Comparison of ENCODE assay signal across 12 cellular contexts in the genomic region with DNA sequence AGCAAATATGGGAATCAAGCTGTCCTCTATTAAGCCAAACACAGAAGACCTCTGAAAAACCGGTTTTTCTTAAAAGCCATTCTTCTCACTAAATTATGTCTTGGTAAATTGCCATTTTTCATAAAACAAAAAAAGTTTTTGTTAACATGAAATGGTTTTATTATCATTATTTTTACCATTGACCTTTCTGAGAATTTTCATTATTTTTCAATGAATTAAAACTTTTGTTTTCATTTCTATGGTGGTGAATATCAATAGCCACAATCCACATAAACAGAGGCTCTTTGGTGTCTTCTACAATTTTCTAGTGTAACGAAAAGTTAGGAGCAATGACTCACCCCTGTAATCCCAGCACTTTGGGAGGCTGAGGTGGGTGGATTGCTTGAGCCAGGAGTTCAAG. TPM values are rescaled to one million over a fixed set of nuclear protein-coding genes. Genes with fewer than 3 reads are reported as not detected.
A peak's percentile ranks its signal among the peaks of the same experiment; 100 is the strongest.
DNase-seq lines count a peak whose midpoint lies in the region; ATAC-seq and TF ChIP-seq lines count a peak whose summit lies in the region.
"Had no signal": no experiment of that assay in that cellular context is flagged by ENCODE, and none has a peak within 500 bp of the region (broad histone marks: within the 10 kb centered on the region; RNA-seq: fewer than 3 reads in every experiment).

No MANE protein-coding gene starts in this region.

- H3K79me2 ChIP-seq in KMS-11 (ENCODE audit: insufficient read depth, low read depth) (peaks cover 24% of the 10 kb centered on the region), neural progenitor cell (ENCODE audit: low read depth) (peaks cover 30% of the 10 kb centered on the region)

- H3K27ac ChIP-seq in KMS-11 (no peak overlapping the region), neural progenitor cell (no peak overlapping the region)
- H3K27ac ChIP-seq: Peyer's patch had no signal

- H3K4me3 ChIP-seq in KMS-11 (IDR thresholded peaks at IDR 0.05; ENCODE audit: insufficient read depth, low read depth, low read length) (no peak overlapping the region), adipocyte (ENCODE audit: low read length) (peak overlapping the region; percentile 95), neural progenitor cell (no peak overlapping the region)
- H3K4me3 ChIP-seq: Peyer's patch had no signal

- no peak for ATAC-seq in Right ventricle myocardium superior (ENCODE audit: poor library complexity)
- ATAC-seq in HG03108 (IDR thresholded peaks at IDR 0.05; ENCODE audit: unreplicated experiment), result no peak

- intact Hi-C loops in Right ventricle myocardium superior (cut with DNase I), result no loop called here
- intact Hi-C loops in posterior vena cava (cut with DNase I), result no loop called here

- peaks cover 9% of the 10 kb centered on the region for H3K36me3 Mint-ChIP-seq in T-helper 2 cell treated with Interferon-gamma antibody and Interleukin-4, amounts not matched to agents 5 μg/mL and 100 μg/mL, for 36 hours (ENCODE audit: low read depth)
- H3K36me3 Mint-ChIP-seq in neural progenitor cell, result peaks cover 5% of the 10 kb centered on the region

- H3K9ac ChIP-seq in KMS-11 (no peak overlapping the region), adipocyte (ENCODE audit: low read length) (no peak overlapping the region), neural progenitor cell (no peak overlapping the region)

- no peaks in the 10 kb centered on the region for H3K27me3 ChIP-seq in KMS-11 (ENCODE audit: insufficient read depth, low read depth)
- H3K27me3 ChIP-seq in adipocyte (replicated peaks; ENCODE audit: control insufficient read depth, insufficient read depth, low read length), result no peaks in the 10 kb centered on the region
- no peaks in the 10 kb centered on the region for H3K27me3 ChIP-seq in neural progenitor cell
- H3K27me3 ChIP-seq: Peyer's patch had no signal

- TF ChIP-seq CTCF in KMS-11 (conservative IDR thresholded peaks at IDR 0.05; ENCODE audit: low read depth, low read length), result no peak
- TF ChIP-seq CTCF in neural progenitor cell (IDR thresholded peaks at IDR 0.05), result no peak

- H3K4me1 Mint-ChIP-seq in T-helper 2 cell treated with Interferon-gamma antibody and Interleukin-4, amounts not matched to agents 5 μg/mL and 100 μg/mL, for 36 hours (ENCODE audit: low read depth), result peaks cover 23% of the 10 kb centered on the region
- H3K4me1 Mint-ChIP-seq in neural progenitor cell, result peaks cover 16% of the 10 kb centered on the region

- H3K36me3 ChIP-seq in KMS-11 (ENCODE audit: insufficient read depth) (no peaks in the 10 kb centered on the region), adipocyte (ENCODE audit: control insufficient read depth, insufficient read depth, low read length, severe bottlenecking) (no peaks in the 10 kb centered on the region), neural progenitor cell (no peaks in the 10 kb centered on the region)
- H3K36me3 ChIP-seq: Peyer's patch had no signal

- H4K20me1 ChIP-seq in KMS-11 (ENCODE audit: insufficient read depth), result no peaks in the 10 kb centered on the region
- peaks cover 10% of the 10 kb centered on the region for H4K20me1 ChIP-seq in neural progenitor cell (ENCODE audit: low read depth)

- H3K4me1 ChIP-seq in KMS-11 (ENCODE audit: low read depth, poor library complexity, severe bottlenecking) (peaks cover 36% of the 10 kb centered on the region), adipocyte (ENCODE audit: control insufficient read depth, insufficient read depth, low read length) (peaks cover 18% of the 10 kb centered on the region), neural progenitor cell (peaks cover 6% of the 10 kb centered on the region)

- H2AFZ ChIP-seq in KMS-11 (ENCODE audit: low read depth) (no peak overlapping the region), neural progenitor cell (replicated peaks) (no peak overlapping the region)

- peak overlapping the region; percentile 98 for H3K4me3 Mint-ChIP-seq in T-helper 2 cell treated with Interferon-gamma antibody and Interleukin-4, amounts not matched to agents 5 μg/mL and 100 μg/mL, for 36 hours
- H3K4me3 Mint-ChIP-seq in neural progenitor cell, result peak overlapping the region; percentile 99

- peaks cover 4% of the 10 kb centered on the region for H3K27me3 Mint-ChIP-seq in T-helper 2 cell treated with Interferon-gamma antibody and Interleukin-4, amounts not matched to agents 5 μg/mL and 100 μg/mL, for 36 hours (ENCODE audit: low read depth)
- H3K27me3 Mint-ChIP-seq in neural progenitor cell (ENCODE audit: insufficient read depth, low read depth), result peaks cover 4% of the 10 kb centered on the region

- no peak for DNase-seq in T-helper 2 cell treated with Interferon-gamma antibody and Interleukin-4, amounts not matched to agents 5 μg/mL and 100 μg/mL, for 36 hours (ENCODE audit: low spot score)
- DNase-seq in T-helper 2 cell (no peak), adipocyte (ENCODE audit: low read depth) (no peak), neural progenitor cell (ENCODE audit: low spot score) (no peak), Right ventricle myocardium superior (no peak), posterior vena cava (ENCODE audit: low spot score) (no peak)
- DNase-seq: 8988T, COR-L47, NCI-H1048, Peyer's patch had no signal

- H3K9me3 ChIP-seq in adipocyte (ENCODE audit: control insufficient read depth, low read length) (no peaks in the 10 kb centered on the region), neural progenitor cell (ENCODE audit: low read depth) (no peaks in the 10 kb centered on the region)
- H3K9me3 ChIP-seq: Peyer's patch had no signal

- H3K27ac Mint-ChIP-seq in T-helper 2 cell treated with Interferon-gamma antibody and Interleukin-4, amounts not matched to agents 5 μg/mL and 100 μg/mL, for 36 hours, result no peak overlapping the region
- no peak overlapping the region for H3K27ac Mint-ChIP-seq in neural progenitor cell

- H3F3A ChIP-seq in neural progenitor cell (ENCODE audit: low read depth), result no peaks in the 10 kb centered on the region

- H3K4me2 ChIP-seq in KMS-11 (peak overlapping the region; percentile 99; the same call in 1 of the 2 replicates), neural progenitor cell (no peak overlapping the region)

- no peaks in the 10 kb centered on the region for H3K9me3 Mint-ChIP-seq in T-helper 2 cell treated with Interferon-gamma antibody and Interleukin-4, amounts not matched to agents 5 μg/mL and 100 μg/mL, for 36 hours
- H3K9me3 Mint-ChIP-seq in neural progenitor cell, result no peaks in the 10 kb centered on the region

RNA-seq across cellular contexts. Expression of a gene that starts 2.1 kb away (rescaled TPM):
- total RNA-seq in neural progenitor cell (ENCODE audit: low replicate concordance), result 99.0 and 133 TPM in 2 replicates
- total RNA-seq in Right ventricle myocardium superior, result 112 TPM
- total RNA-seq in posterior vena cava, result 10 to 100 TPM; 81.3 to 90.0 TPM

RNA-seq across cellular contexts. Expression of a gene that starts 57.1 kb away (rescaled TPM):
- total RNA-seq in neural progenitor cell (ENCODE audit: low replicate concordance), result 0.06 TPM in 1 of 2 replicates, not detected in the other
- 8.9 TPM for total RNA-seq in Right ventricle myocardium superior
- total RNA-seq in posterior vena cava, result 10 to 100 TPM in 1 of 2 donors, 1 to 10 TPM in 1; 7.0 to 10.5 TPM
